In the genomic region with DNA sequence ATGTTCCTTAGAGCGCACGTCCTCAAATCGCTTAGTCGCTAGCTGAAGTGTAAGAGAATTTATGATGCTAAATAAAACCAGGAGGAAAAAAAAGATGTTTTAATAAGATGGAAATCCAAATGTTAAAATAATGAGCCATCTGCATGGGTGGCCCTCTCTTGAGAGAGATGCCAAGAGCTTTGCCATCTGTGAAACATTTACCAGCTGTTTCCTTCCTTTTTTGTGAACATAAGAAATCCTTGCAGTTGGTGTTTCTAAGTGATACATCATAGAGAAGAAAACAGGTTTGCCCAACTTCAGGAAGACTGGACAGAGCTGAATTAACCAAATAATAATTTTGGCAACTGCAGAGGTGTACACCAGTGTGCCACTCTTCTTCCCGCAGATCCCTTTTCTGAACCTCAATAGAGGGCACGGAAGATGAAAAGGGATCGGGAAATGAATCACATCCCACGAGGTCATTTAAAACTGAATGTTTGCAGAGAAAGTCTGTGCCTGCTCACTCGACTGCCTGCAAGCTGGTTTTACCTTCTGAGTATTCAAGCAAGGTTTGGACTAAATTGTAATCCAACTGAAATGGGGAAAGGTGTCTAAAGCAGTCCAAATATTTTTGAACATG, we compare ENCODE assay signal across 17 cellular contexts.
"Had no signal": no experiment of that assay in that cellular context is flagged by ENCODE, and none has a peak within 500 bp of the region (broad histone marks: within the 10 kb centered on the region; RNA-seq: fewer than 3 reads in every experiment).

No MANE protein-coding gene starts in this region.

- H3K4me3 ChIP-seq: body of pancreas, dorsolateral prefrontal cortex, heart left ventricle, left lung, suprapubic skin, upper lobe of right lung had no signal

- ATAC-seq: activated CD8-positive, alpha-beta memory T cell treated with anti-CD3 and anti-CD28 coated beads, Interleukin-2, amount 10 ng/mL, durations not matched to agents 7 days and 5 days; body of pancreas; heart left ventricle; left lung; upper lobe of right lung had no signal

- H3K27ac ChIP-seq: body of pancreas, heart left ventricle, left lung, suprapubic skin, upper lobe of right lung had no signal

- H3K9me3 ChIP-seq: body of pancreas, heart left ventricle, left lung, suprapubic skin, upper lobe of right lung had no signal

- H3K4me1 ChIP-seq: body of pancreas, heart left ventricle, left lung, suprapubic skin, upper lobe of right lung had no signal

- H3K27me3 ChIP-seq: body of pancreas, dorsolateral prefrontal cortex, heart left ventricle, left lung, suprapubic skin, upper lobe of right lung had no signal

- DNase-seq: activated CD4-positive, alpha-beta T cell treated with anti-CD3 and anti-CD28 coated beads, Interleukin-2, amount 50 U/mL, for 48 hours; activated CD4-positive, CD25-positive, alpha-beta regulatory T cell treated with anti-CD3 and anti-CD28 coated beads, Interleukin-2, amount 50 U/mL, for 72 hours; activated CD8-positive, alpha-beta memory T cell treated with anti-CD3 and anti-CD28 coated beads, Interleukin-2, amount 10 ng/mL, durations not matched to agents 7 days and 5 days; activated effector memory CD4-positive, alpha-beta T cell treated with Interleukin-2 at 50 U/mL for 16 hours; activated T-cell treated with anti-CD3 and anti-CD28 coated beads, Interleukin-2, amount 50 U/mL, for 24 hours; body of pancreas; dorsolateral prefrontal cortex; foreskin melanocyte; heart left ventricle; islet precursor cell; left lung; nephron progenitor cell; stimulated activated CD4-positive, alpha-beta T cell treated with anti-CD3 and anti-CD28 coated beads, Interleukin-12 subunit alpha, Interleukin-12 subunit beta, amount 100 ng/mL, for 4 hours; stimulated activated naive CD4-positive, alpha-beta T cell; T-helper 2 cell; upper lobe of right lung had no signal

- H3K36me3 ChIP-seq: heart left ventricle, left lung, suprapubic skin, upper lobe of right lung had no signal
